In the genomic region with DNA sequence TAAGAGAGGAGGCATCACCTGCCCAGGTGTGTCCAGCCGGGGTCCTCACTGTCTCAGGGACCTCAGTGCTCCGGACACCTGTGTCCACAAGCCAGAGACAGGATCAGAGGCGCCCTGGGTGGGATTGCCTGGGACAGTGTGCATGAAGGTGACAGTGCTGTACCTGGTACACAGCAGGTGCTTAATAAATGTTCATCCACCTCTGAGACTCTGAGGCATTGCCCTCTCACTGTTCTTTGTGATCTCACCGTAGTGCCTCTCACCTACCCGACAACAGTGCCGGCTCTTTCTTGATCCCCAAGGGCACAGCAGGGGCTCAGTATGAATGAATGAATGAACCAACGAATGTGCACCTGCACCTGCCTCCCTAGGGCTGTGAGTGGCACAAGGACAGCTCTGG, we compare ENCODE assay signal across 27 cellular contexts. TPM values are rescaled to one million over a fixed set of nuclear protein-coding genes. Genes with fewer than 3 reads are reported as not detected.
"Had no signal": no experiment of that assay in that cellular context is flagged by ENCODE, and none has a peak within 500 bp of the region (broad histone marks: within the 10 kb centered on the region; RNA-seq: fewer than 3 reads in every experiment).

No MANE protein-coding gene starts in this region.

- H3K9me3 Mint-ChIP-seq: immature natural killer cell; naive thymus-derived CD8-positive, alpha-beta T cell; nephron progenitor cell; neural progenitor cell; stimulated activated memory B cell treated with anti-CD40 and anti-IgM and Interleukin-4, amounts not matched to agents 10 μg/mL and 1 μg/mL and 100 μg/mL, for 72 hours; stimulated activated naive CD8-positive, alpha-beta T cell treated with anti-CD3 and anti-CD28 coated beads, Interleukin-15, amount 100 ng/mL, for 72 hours had no signal

- H3K4me1 Mint-ChIP-seq: immature natural killer cell; nephron progenitor cell; neural progenitor cell; stimulated activated memory B cell treated with anti-CD40 and anti-IgM and Interleukin-4, amounts not matched to agents 10 μg/mL and 1 μg/mL and 100 μg/mL, for 72 hours; stimulated activated naive CD8-positive, alpha-beta T cell treated with anti-CD3 and anti-CD28 coated beads, Interleukin-15, amount 100 ng/mL, for 72 hours had no signal

- ATAC-seq: left colon; left lung; lower lobe of right lung; naive thymus-derived CD8-positive, alpha-beta T cell; stimulated activated memory B cell treated with anti-CD40 and anti-IgM and Interleukin-4, amounts not matched to agents 10 μg/mL and 1 μg/mL and 100 μg/mL, for 72 hours; stimulated activated naive CD8-positive, alpha-beta T cell treated with anti-CD3 and anti-CD28 coated beads, Interleukin-15, amount 100 ng/mL, for 72 hours had no signal

- DNase-seq: hypothalamus; immature natural killer cell; kidney; left colon; left lung; lower lobe of right lung; mammary epithelial cell; mesenchymal stem cell; nephron progenitor cell; occipital lobe; ovary; right lobe of liver; stimulated activated CD4-positive, alpha-beta T cell treated with anti-CD3 and anti-CD28 coated beads, Interleukin-1b, Interleukin-23, amount 100 ng/mL, for 48 hours; stimulated activated CD4-positive, alpha-beta T cell treated with anti-CD3 and anti-CD28 coated beads, Interleukin-2, amount 100 ng/mL, for 48 hours; stimulated activated CD4-positive, alpha-beta T cell treated with anti-CD3 and anti-CD28 coated beads, Interleukin-4, amount 100 ng/mL, for 4 hours; stimulated activated CD8-positive, alpha-beta memory T cell treated with anti-CD3 and anti-CD28 coated beads, Interleukin-4, amount 100 ng/mL, for 48 hours; stimulated activated naive CD4-positive, alpha-beta T cell treated with Interleukin-2 at 50 U/mL for 16 hours; stimulated activated naive CD8-positive, alpha-beta T cell treated with anti-CD3 and anti-CD28 coated beads, Interleukin-15, amount 100 ng/mL, for 72 hours; substantia nigra; upper lobe of left lung had no signal

- H3K4me3 Mint-ChIP-seq: immature natural killer cell; naive thymus-derived CD8-positive, alpha-beta T cell; nephron progenitor cell; neural progenitor cell; stimulated activated memory B cell treated with anti-CD40 and anti-IgM and Interleukin-4, amounts not matched to agents 10 μg/mL and 1 μg/mL and 100 μg/mL, for 72 hours; stimulated activated naive CD8-positive, alpha-beta T cell treated with anti-CD3 and anti-CD28 coated beads, Interleukin-15, amount 100 ng/mL, for 72 hours had no signal

- H3K27me3 Mint-ChIP-seq: naive thymus-derived CD8-positive, alpha-beta T cell; progenitor cell of endocrine pancreas; stimulated activated memory B cell treated with anti-CD40 and anti-IgM and Interleukin-4, amounts not matched to agents 10 μg/mL and 1 μg/mL and 100 μg/mL, for 72 hours; stimulated activated naive CD8-positive, alpha-beta T cell treated with anti-CD3 and anti-CD28 coated beads, Interleukin-15, amount 100 ng/mL, for 72 hours had no signal

- H3K27ac Mint-ChIP-seq: nephron progenitor cell; neural progenitor cell; progenitor cell of endocrine pancreas; stimulated activated memory B cell treated with anti-CD40 and anti-IgM and Interleukin-4, amounts not matched to agents 10 μg/mL and 1 μg/mL and 100 μg/mL, for 72 hours had no signal

RNA-seq across cellular contexts. Expression of a gene that starts 15.7 kb away (rescaled TPM):
- total RNA-seq: pulmonary artery endothelial cell, smooth muscle cell, urinary bladder had no signal
